In genomic region chr13:23462815-23463559, GRCh38 we compare ENCODE assay signal across 25 cellular contexts. TPM values are rescaled to one million over a fixed set of nuclear protein-coding genes. Genes with fewer than 3 reads are reported as not detected.
DNase-seq lines count a peak whose midpoint lies in the region; ATAC-seq and TF ChIP-seq lines count a peak whose summit lies in the region.
"Had no signal": no experiment of that assay in that cellular context is flagged by ENCODE, and none has a peak within 500 bp of the region (broad histone marks: within the 10 kb centered on the region; RNA-seq: fewer than 3 reads in every experiment).

No MANE protein-coding gene starts in this region.

- H2AFZ ChIP-seq in SK-N-SH (ENCODE audit: low read depth), result peak overlapping the region; percentile 7; the same call in 1 of the 2 replicates

- peaks cover 12% of the 10 kb centered on the region for H3K4me1 Mint-ChIP-seq in T-helper 17 cell

- no peak for TF ChIP-seq RAD21 in SK-N-SH (IDR thresholded peaks at IDR 0.05; ENCODE audit: low read length)

- no peaks in the 10 kb centered on the region for H3K36me3 ChIP-seq in SK-N-SH (replicated peaks in 1 of 2; ENCODE audit: control insufficient read depth in 1 of 2, insufficient read depth in 2 of 2, low read length in 1 of 2)
- H3K36me3 ChIP-seq in left lung, result no peaks in the 10 kb centered on the region
- H3K36me3 ChIP-seq: tibial nerve had no signal

- H3K4me3 Mint-ChIP-seq in T-helper 17 cell, result no peak overlapping the region
- H3K4me3 Mint-ChIP-seq: activated CD4-positive, alpha-beta T cell treated with anti-CD3 and anti-CD28 coated beads for 36 hours; activated T-cell treated with anti-CD3 and anti-CD28 coated beads, Interleukin-2, amount 50 U/mL, for 4 hours; stimulated activated naive CD8-positive, alpha-beta T cell treated with anti-CD3 and anti-CD28 coated beads, Interleukin-15, Interleukin-2, amounts not matched to agents 100 ng/mL and 50 ng/mL, for 24 hours had no signal

- H3K4me2 ChIP-seq in SK-N-SH, result no peak overlapping the region

- peak overlapping the region; percentile 7; the same call in 1 of the 2 replicates for H3K9ac ChIP-seq in SK-N-SH

- 33% methylated on average over 3 of the region's 3 CpGs for WGBS in SK-N-SH (ENCODE audit: low lambda C conversion rate)

- H3K4me3 ChIP-seq in SK-N-SH (ENCODE audit: low read depth in 2 of 2, low read length in 1 of 2) (no peak overlapping the region), left lung (no peak overlapping the region)
- H3K4me3 ChIP-seq: lung, tibial nerve had no signal

- H3K79me2 ChIP-seq in SK-N-SH (ENCODE audit: insufficient read depth), result no peaks in the 10 kb centered on the region

- H3K9me2 ChIP-seq in SK-N-SH, result no peaks in the 10 kb centered on the region

- H4K20me1 ChIP-seq in SK-N-SH (ENCODE audit: insufficient read depth), result no peaks in the 10 kb centered on the region

- peaks cover 6 to 23% of the 10 kb centered on the region in 2 experiments; a peak in 2 of 4 replicates for H3K4me1 ChIP-seq in SK-N-SH (ENCODE audit: control insufficient read depth in 1 of 2, insufficient read depth in 2 of 2, low read depth in 1 of 2, low read length in 1 of 2)
- peaks cover 3 to 25% of the 10 kb centered on the region in 2 donors for H3K4me1 ChIP-seq in left lung

- DNase-seq in NOMO-1 treated with DMSO at 0.1 percent for 48 hours (lab: John Stamatoyannopoulos, UW; ENCODE audit: unreplicated experiment), result peak; percentile 40
- DNase-seq in NOMO-1 treated with dmso at 0.1 percent for 144 hours (lab: John Stamatoyannopoulos, UW; ENCODE audit: unreplicated experiment), result no peak
- DNase-seq in SK-N-SH, result no peak
- DNase-seq in fibroblast of peridontal ligament (ENCODE audit: extremely low read depth), result peak; percentile 26
- DNase-seq in T-helper 17 cell, result no peak
- DNase-seq in left lung, result no peak
- no peak for DNase-seq in C1 segment of cervical spinal cord (lab: John Stamatoyannopoulos, UW)
- no peak for DNase-seq in germinal center (ENCODE audit: low spot score)
- DNase-seq: 8988T; activated CD4-positive, alpha-beta T cell treated with anti-CD3 and anti-CD28 coated beads for 36 hours; activated naive CD4-positive, alpha-beta T cell treated with anti-CD3 and anti-CD28 coated beads, Interleukin-2, amount 50 U/mL, for 16 hours; activated T-cell treated with anti-CD3 and anti-CD28 coated beads, Interleukin-2, amount 50 U/mL, for 4 hours; AML-193; anterior cingulate cortex; Caco-2; DMS79 treated with DMSO at 0.1 percent for 48 hours; effector memory CD4-positive, alpha-beta T cell; GOT3; NCI-H526; SHP77 treated with DMSO at 0.1 percent for 48 hours; stimulated activated CD4-positive, alpha-beta T cell treated with anti-CD3 and anti-CD28 coated beads, Interleukin-4, amount 100 ng/mL, for 4 hours had no signal

- ATAC-seq in T-helper 17 cell (no peak), left lung (no peak)
- ATAC-seq: activated CD4-positive, alpha-beta T cell treated with anti-CD3 and anti-CD28 coated beads for 36 hours; activated T-cell treated with anti-CD3 and anti-CD28 coated beads, Interleukin-2, amount 50 U/mL, for 4 hours; HepG2 had no signal

- CTCF ChIA-PET in SK-N-SH (lab: Yijun Ruan, JAX), result no interaction called here

- no peaks in the 10 kb centered on the region for H3K36me3 Mint-ChIP-seq in T-helper 17 cell (ENCODE audit: low read depth)

- peaks cover 29% of the 10 kb centered on the region for H3K27me3 Mint-ChIP-seq in T-helper 17 cell

- POLR2A ChIA-PET in SK-N-SH (lab: Yijun Ruan, JAX), result no interaction called here

- no peaks in the 10 kb centered on the region for H3K9me3 ChIP-seq in SK-N-SH
- no peaks in the 10 kb centered on the region for H3K9me3 ChIP-seq in T-helper 17 cell (ENCODE audit: control insufficient read depth, low read length, poor library complexity, severe bottlenecking)
- no peaks in the 10 kb centered on the region for H3K9me3 ChIP-seq in left lung
- H3K9me3 ChIP-seq: Caco-2, tibial nerve had no signal

- no peak for TF ChIP-seq CTCF in SK-N-SH (IDR thresholded peaks at IDR 0.05)
- TF ChIP-seq CTCF in left lung (IDR thresholded peaks at IDR 0.05), result no peak

- no peaks in the 10 kb centered on the region for H3K27me3 ChIP-seq in SK-N-SH (ENCODE audit: insufficient read depth)
- no peaks in the 10 kb centered on the region for H3K27me3 ChIP-seq in left lung
- H3K27me3 ChIP-seq: tibial nerve had no signal

- H3F3A ChIP-seq in SK-N-SH (replicated peaks; ENCODE audit: insufficient read depth), result peaks cover 13% of the 10 kb centered on the region

- peak in 1 of 2 experiments; percentile 50; a peak in 1 of 4 replicates for TF ChIP-seq EP300 in SK-N-SH (IDR thresholded peaks at IDR 0.05; ENCODE audit: borderline replicate concordance in 1 of 2, low read depth in 1 of 2, low read length in 1 of 2)

- H3K27ac Mint-ChIP-seq in T-helper 17 cell, result no peak overlapping the region
- H3K27ac Mint-ChIP-seq: activated CD4-positive, alpha-beta T cell treated with anti-CD3 and anti-CD28 coated beads for 36 hours; stimulated activated naive CD8-positive, alpha-beta T cell treated with anti-CD3 and anti-CD28 coated beads, Interleukin-15, Interleukin-2, amounts not matched to agents 100 ng/mL and 50 ng/mL, for 24 hours had no signal

- intact Hi-C loops in left lung (cut with DNase I), result loop anchor here in 1 of 2 donors (10.0 kb wide), 1 partner anchor 412 kb away; no protein-coding TSS in a partner anchor

- peak overlapping the region in 1 of 2 experiments; percentile 70; a peak in 2 of 4 replicates for H3K27ac ChIP-seq in SK-N-SH (ENCODE audit: low read depth in 2 of 2, low read length in 1 of 2)
- no peak overlapping the region for H3K27ac ChIP-seq in left lung
- H3K27ac ChIP-seq: tibial nerve had no signal

TF ChIP-seq in SK-N-SH, 30 proteins besides CTCF, POLR2A, EP300 and RAD21:
- TF ChIP-seq ZBTB33 (IDR thresholded peaks at IDR 0.05; ENCODE audit: borderline replicate concordance, low read depth) (no peak), YY1 (IDR thresholded peaks at IDR 0.05; ENCODE audit: low read depth) (no peak), TEAD4 (IDR thresholded peaks at IDR 0.05; ENCODE audit: borderline replicate concordance, insufficient read depth) (no peak), SIN3A (IDR thresholded peaks at IDR 0.05; ENCODE audit: borderline replicate concordance, low read depth, low read length) (no peak), USF1 (IDR thresholded peaks at IDR 0.05; ENCODE audit: borderline replicate concordance, low read depth) (no peak), MEF2A (IDR thresholded peaks at IDR 0.05; ENCODE audit: borderline replicate concordance, low read depth) (no peak), NFIC (IDR thresholded peaks at IDR 0.05; ENCODE audit: borderline replicate concordance) (peak; percentile 57; the same call in 1 of the 2 replicates), TCF12 (IDR thresholded peaks at IDR 0.05) (peak; percentile 57; the same call in 1 of the 2 replicates), GABPA (IDR thresholded peaks at IDR 0.05; ENCODE audit: low read depth) (no peak)

RNA-seq across cellular contexts. Expression of gene SACS, which starts 29.5 kb away (rescaled TPM):
- 5.9 and 7.8 TPM in 2 replicates for polyA plus RNA-seq in SK-N-SH (2012; rRNA removed)
- 8.4 and 10.4 TPM in 2 replicates for polyA plus RNA-seq in SK-N-SH (2012; cell fraction: cytosol; rRNA removed)
- polyA plus RNA-seq in SK-N-SH (2012; cell fraction: nucleus; rRNA removed), result 15.7 and 17.5 TPM in 2 replicates
- total RNA-seq in T-helper 17 cell (10 to 100 TPM; 15.5 to 19.1 TPM), left lung (10 to 100 TPM; 10.9 to 11.5 TPM)

Comparison
In these comparisons a context has a peak if more than half of its experiments do, and no peak if none do; other contexts are left out.
1. DNase-seq: peak in NOMO-1 treated with DMSO at 0.1 percent for 48 hours (single experiment) and fibroblast of peridontal ligament (single experiment); none in NOMO-1 treated with dmso at 0.1 percent for 144 hours (single experiment), SK-N-SH (single experiment), T-helper 17 cell (0 of 3), left lung (0 of 2), C1 segment of cervical spinal cord (0 of 14) and germinal center (single experiment).